ENCODE assay signal across 9 cellular contexts in the genomic region with DNA sequence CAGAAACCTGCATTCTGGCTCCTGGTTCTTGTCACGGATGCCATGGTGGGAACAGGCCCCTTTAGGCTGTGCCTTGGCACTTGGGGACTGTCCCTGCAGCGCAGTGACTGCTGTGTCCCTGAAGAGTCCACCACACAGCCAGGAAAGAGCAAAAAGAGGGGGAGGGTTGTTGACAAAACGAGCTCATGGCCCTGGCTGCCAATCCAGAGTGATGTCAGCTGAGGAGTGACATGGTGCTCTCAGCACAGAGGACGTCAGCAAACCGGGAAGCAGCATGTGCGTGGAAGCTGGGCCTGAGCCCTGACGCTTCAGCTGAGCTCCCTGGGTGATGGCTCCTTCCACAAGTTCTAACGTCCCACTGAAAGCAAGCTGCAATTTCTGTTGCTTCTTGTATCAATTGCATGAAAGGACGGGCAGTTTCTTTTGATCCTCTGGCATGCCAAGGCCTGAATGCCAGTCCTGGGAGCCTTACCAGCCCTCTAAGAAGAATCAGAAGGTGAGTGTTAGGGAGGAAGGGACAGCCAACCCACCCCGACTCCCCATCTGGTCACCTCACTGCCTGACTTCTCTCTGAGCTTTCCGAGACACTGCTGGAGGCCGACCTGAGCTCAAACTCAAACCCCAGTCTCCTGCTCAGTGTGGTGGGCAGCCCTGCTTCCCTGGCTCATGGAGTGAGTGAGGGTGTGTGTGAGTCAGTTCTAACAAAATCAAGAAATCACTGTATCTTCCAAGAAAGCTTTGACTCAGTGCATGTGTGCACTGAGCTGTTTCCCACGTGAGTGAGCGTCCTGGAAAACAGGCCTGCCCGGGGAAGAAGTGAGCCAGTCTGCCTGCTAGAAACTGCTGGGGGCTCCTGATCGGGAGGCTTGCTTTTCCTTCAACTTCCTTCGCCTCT. TPM values are rescaled to one million over a fixed set of nuclear protein-coding genes. Genes with fewer than 3 reads are reported as not detected.
DNase-seq lines count a peak whose midpoint lies in the region; ATAC-seq, FAIRE-seq and TF ChIP-seq lines count a peak whose summit lies in the region.
"Had no signal": no experiment of that assay in that cellular context is flagged by ENCODE, and none has a peak within 500 bp of the region (broad histone marks: within the 10 kb centered on the region; RNA-seq: fewer than 3 reads in every experiment).

No MANE protein-coding gene starts in this region.

- TF ChIP-seq CTCF in foreskin fibroblast (IDR thresholded peaks at IDR 0.05; ENCODE audit: low read depth, low read length) = no peak

- peak overlapping the region; percentile 40 for H2AK5ac ChIP-seq in trophoblast cell (ENCODE audit: low read length)

- H3K79me2 ChIP-seq in trophoblast cell (ENCODE audit: control insufficient read depth, insufficient read depth, low read length, poor library complexity) = no peaks in the 10 kb centered on the region

- peak overlapping the region; percentile 72 for H2BK12ac ChIP-seq in trophoblast cell (ENCODE audit: low read length)

- H2BK120ac ChIP-seq in trophoblast cell (ENCODE audit: insufficient read depth, low read length, poor library complexity) = peak overlapping the region; percentile 54

- H3K9ac ChIP-seq in trophoblast cell (ENCODE audit: low read length) = no peak overlapping the region

- no peak overlapping the region for H3K4ac ChIP-seq in trophoblast cell (ENCODE audit: low read depth, low read length)

- peak; percentile 45 for FAIRE-seq in H54 (lab: Jason Lieb, UNC)

- peak overlapping the region; percentile 30 for H3K14ac ChIP-seq in trophoblast cell (ENCODE audit: low read length)

- H3K18ac ChIP-seq in trophoblast cell (ENCODE audit: low read length) = peak overlapping the region; percentile 56

- H4K8ac ChIP-seq in trophoblast cell (ENCODE audit: low read depth, low read length) = peak overlapping the region; percentile 45

- no peaks in the 10 kb centered on the region for H3K36me3 ChIP-seq in trophoblast cell (ENCODE audit: control insufficient read depth in 1 of 2, insufficient read depth in 2 of 2, low read length in 2 of 2)

- peaks cover 13% of the 10 kb centered on the region for H3K79me1 ChIP-seq in trophoblast cell (ENCODE audit: low read length)

- peak overlapping the region; percentile 30 for H3K27ac ChIP-seq in trophoblast cell (ENCODE audit: low read depth, low read length)

- DNase-seq in H54 (ENCODE audit: insufficient read length, low spot score) = peak; percentile 78
- DNase-seq in SK-N-DZ (ENCODE audit: low spot score) = peak; percentile 61
- peak; percentile 71 to 87 for DNase-seq in foreskin fibroblast
- no peak for DNase-seq in trophoblast cell
- no peak for DNase-seq in cerebellar nuclear complex (lab: John Stamatoyannopoulos, UW)
- no peak for DNase-seq in stimulated activated CD4-positive, alpha-beta T cell treated with anti-CD3 and anti-CD28 coated beads, Interleukin-2, amount 100 ng/mL, for 48 hours
- no peak for DNase-seq in activated naive CD4-positive, alpha-beta T cell (lab: John Stamatoyannopoulos, UW)
- DNase-seq: Kasumi-1 had no signal

- WGBS in trophoblast cell (ENCODE audit: extremely low coverage, insufficient coverage, insufficient read length) = no CpG with 5 or more reads among the region's 17 CpGs

- no peak overlapping the region for H4K12ac ChIP-seq in trophoblast cell (ENCODE audit: low read depth, low read length)

- no peak overlapping the region for H3K4me2 ChIP-seq in trophoblast cell (ENCODE audit: low read length)

- no peak for TF ChIP-seq POLR2A in H54 (IDR thresholded peaks at IDR 0.05; ENCODE audit: low read depth, low read length)

- peak overlapping the region; percentile 58 for H4K91ac ChIP-seq in trophoblast cell (ENCODE audit: low read depth, low read length)

- peak overlapping the region; percentile 65 for H2BK5ac ChIP-seq in trophoblast cell (ENCODE audit: low read depth, low read length, poor library complexity)

- H3K9me3 ChIP-seq in trophoblast cell (ENCODE audit: insufficient read depth, low read depth, low read length) = no peaks in the 10 kb centered on the region

- H2AFZ ChIP-seq in trophoblast cell (ENCODE audit: insufficient read depth, low read length, poor library complexity) = no peak overlapping the region

- H3K27me3 ChIP-seq in trophoblast cell (ENCODE audit: insufficient read depth, low read length) = no peaks in the 10 kb centered on the region

- no peak overlapping the region for H3K4me3 ChIP-seq in foreskin fibroblast (ENCODE audit: low read depth in 1 of 2, low read length in 2 of 2)
- H3K4me3 ChIP-seq in trophoblast cell (ENCODE audit: low read depth, low read length) = no peak overlapping the region

- H3K4me1 ChIP-seq in trophoblast cell (ENCODE audit: control insufficient read depth in 1 of 2, insufficient read depth in 2 of 2, low read length in 2 of 2) = peaks cover 20% of the 10 kb centered on the region in 2 experiments

- H3K23ac ChIP-seq in trophoblast cell (ENCODE audit: low read length) = no peak overlapping the region

- ATAC-seq in HG02759 (IDR thresholded peaks at IDR 0.05; ENCODE audit: unreplicated experiment) = no peak

RNA-seq across cellular contexts. Expression of gene WNT3, which starts 14.7 kb away (rescaled TPM):
- polyA plus RNA-seq in SK-N-DZ (2014; cell fraction: cytosol; rRNA removed) = 5.4 and 5.7 TPM in 2 replicates
- 7.1 and 8.3 TPM in 2 replicates for polyA plus RNA-seq in SK-N-DZ (2014; cell fraction: nucleus; rRNA removed)
- polyA plus RNA-seq in trophoblast cell (2013) = 6.5 and 6.7 TPM in 2 replicates

RNA-seq across cellular contexts. Expression of gene WNT9B, which starts 18.2 kb away (rescaled TPM):
- polyA plus RNA-seq in SK-N-DZ (2014; cell fraction: cytosol; rRNA removed) = not detected in 2 replicates
- not detected in 2 replicates for polyA plus RNA-seq in SK-N-DZ (2014; cell fraction: nucleus; rRNA removed)
- 32.1 and 33.5 TPM in 2 replicates for polyA plus RNA-seq in trophoblast cell (2013)

Comparison
In these comparisons a context has a peak if more than half of its experiments do, and no peak if none do; other contexts are left out.
1. DNase-seq: peak in H54 (single experiment), SK-N-DZ (single experiment) and foreskin fibroblast (2 of 2); none in trophoblast cell (0 of 2), cerebellar nuclear complex (0 of 2), stimulated activated CD4-positive, alpha-beta T cell treated with anti-CD3 and anti-CD28 coated beads, Interleukin-2, amount 100 ng/mL, for 48 hours (0 of 2) and activated naive CD4-positive, alpha-beta T cell (0 of 4).